Comparison of ENCODE assay signal across 17 cellular contexts in genomic region chr1:146001734-146002133, GRCh38. TPM values are rescaled to one million over a fixed set of nuclear protein-coding genes. Genes with fewer than 3 reads are reported as not detected.
DNase-seq lines count a peak whose midpoint lies in the region; ATAC-seq and TF ChIP-seq lines count a peak whose summit lies in the region.
"Had no signal": no experiment of that assay in that cellular context is flagged by ENCODE, and none has a peak within 500 bp of the region (broad histone marks: within the 10 kb centered on the region; RNA-seq: fewer than 3 reads in every experiment).

No MANE protein-coding gene starts in this region.

- no TSS peak for BruUV-seq in OCI-LY7 (replicated peaks; lab: Mats Ljungman, UMichigan)

- H3K4me1 ChIP-seq in stomach: peaks cover 41 to 62% (median 50%) of the 10 kb centered on the region in 4 donors
- peaks cover 34% of the 10 kb centered on the region for H3K4me1 ChIP-seq in OCI-LY7 (ENCODE audit: insufficient read depth, low read length, poor library complexity, severe bottlenecking)
- H3K4me1 ChIP-seq in testis: peaks cover 25% of the 10 kb centered on the region

- no peaks in the 10 kb centered on the region for H3K27me3 Mint-ChIP-seq in T-helper 2 cell treated with Interferon-gamma antibody and Interleukin-4, amounts not matched to agents 5 μg/mL and 100 μg/mL, for 36 hours (ENCODE audit: low read depth)
- H3K27me3 Mint-ChIP-seq in activated T-helper 17 cell treated with anti-CD3 and anti-CD28 coated beads, Interleukin-2, amount 50 U/mL, for 72 hours: no peaks in the 10 kb centered on the region

- WGBS in stomach, 5 donors: 96 to 100% (median 100%) methylated on average over 2 of the region's 2 CpGs
- 98% methylated on average over 2 of the region's 2 CpGs for WGBS in testis, 2 donors

- H3K9me2 ChIP-seq in OCI-LY7 (ENCODE audit: insufficient read depth, low read length): no peaks in the 10 kb centered on the region

- H3K27ac Mint-ChIP-seq in T-helper 2 cell treated with Interferon-gamma antibody and Interleukin-4, amounts not matched to agents 5 μg/mL and 100 μg/mL, for 36 hours: peak overlapping the region; percentile 31
- H3K27ac Mint-ChIP-seq in activated T-helper 17 cell treated with anti-CD3 and anti-CD28 coated beads, Interleukin-2, amount 50 U/mL, for 72 hours: peak overlapping the region; percentile 75

- no peak for TF ChIP-seq EP300 in stomach (IDR thresholded peaks at IDR 0.05)

- CTCF ChIA-PET in OCI-LY7 (lab: Charles Lee; ENCODE audit: unreplicated experiment): interaction anchor here (0.6 to 1.7 kb wide), 2 partner anchors 22 to 83 kb away, joined by 3 to 9 read pairs; partner anchors contain the start of gene PEX11B

- H3K9me3 Mint-ChIP-seq in T-helper 2 cell treated with Interferon-gamma antibody and Interleukin-4, amounts not matched to agents 5 μg/mL and 100 μg/mL, for 36 hours: no peaks in the 10 kb centered on the region
- no peaks in the 10 kb centered on the region for H3K9me3 Mint-ChIP-seq in activated T-helper 17 cell treated with anti-CD3 and anti-CD28 coated beads, Interleukin-2, amount 50 U/mL, for 72 hours

- no peak overlapping the region for H3K4me3 Mint-ChIP-seq in T-helper 2 cell treated with Interferon-gamma antibody and Interleukin-4, amounts not matched to agents 5 μg/mL and 100 μg/mL, for 36 hours
- H3K4me3 Mint-ChIP-seq in activated T-helper 17 cell treated with anti-CD3 and anti-CD28 coated beads, Interleukin-2, amount 50 U/mL, for 72 hours: peak overlapping the region; percentile 45

- no peak overlapping the region for H2AFZ ChIP-seq in OCI-LY7 (ENCODE audit: low read length)

- H3K4me3 ChIP-seq in stomach: no peak overlapping the region
- no peak overlapping the region for H3K4me3 ChIP-seq in OCI-LY7 (ENCODE audit: low read depth, low read length, poor library complexity, severe bottlenecking)
- no peak overlapping the region for H3K4me3 ChIP-seq in testis

- H3K4me1 Mint-ChIP-seq in T-helper 2 cell treated with Interferon-gamma antibody and Interleukin-4, amounts not matched to agents 5 μg/mL and 100 μg/mL, for 36 hours (ENCODE audit: low read depth): peaks cover 54% of the 10 kb centered on the region
- peaks cover 41% of the 10 kb centered on the region for H3K4me1 Mint-ChIP-seq in activated T-helper 17 cell treated with anti-CD3 and anti-CD28 coated beads, Interleukin-2, amount 50 U/mL, for 72 hours

- intact Hi-C loops in stomach (cut with DNase I; ENCODE audit: low total_unique reads): no loop called here
- intact Hi-C loops in OCI-LY7 (cut with micrococcal nuclease; ENCODE audit: unreplicated experiment): no loop called here
- intact Hi-C loops in testis (cut with DNase I; ENCODE audit: low total_unique reads): no loop called here

- H3K36me3 ChIP-seq in stomach (no peaks in the 10 kb centered on the region), OCI-LY7 (ENCODE audit: insufficient read depth, low read length) (no peaks in the 10 kb centered on the region), testis (ENCODE audit: low read depth, missing control alignments) (no peaks in the 10 kb centered on the region)

- peak; percentile 20 for ATAC-seq in activated T-helper 17 cell treated with anti-CD3 and anti-CD28 coated beads, Interleukin-2, amount 50 U/mL, for 72 hours (replicated peaks)
- no peak for ATAC-seq in left lobe of liver

- H3K36me3 Mint-ChIP-seq in T-helper 2 cell treated with Interferon-gamma antibody and Interleukin-4, amounts not matched to agents 5 μg/mL and 100 μg/mL, for 36 hours (ENCODE audit: low read depth): no peaks in the 10 kb centered on the region
- H3K36me3 Mint-ChIP-seq in activated T-helper 17 cell treated with anti-CD3 and anti-CD28 coated beads, Interleukin-2, amount 50 U/mL, for 72 hours (ENCODE audit: low read depth): peaks cover 7% of the 10 kb centered on the region

- POLR2A ChIA-PET in OCI-LY7 (lab: Charles Lee): interaction anchor here (1.1 to 1.7 kb wide), 3 partner anchors 23 to 143 kb away, joined by 4 to 6 read pairs (median 6); partner anchors contain the start of genes ANKRD34A, PIAS3 and POLR3GL

- TF ChIP-seq CTCF in stomach (IDR thresholded peaks at IDR 0.05) (no peak), OCI-LY7 (conservative IDR thresholded peaks at IDR 0.05; ENCODE audit: low read length) (no peak), testis (IDR thresholded peaks at IDR 0.05) (no peak)

- no peak overlapping the region for H3K4me2 ChIP-seq in OCI-LY7 (ENCODE audit: low read length)

- H4K20me1 ChIP-seq in OCI-LY7 (ENCODE audit: insufficient read depth, low read length): no peaks in the 10 kb centered on the region

- H3K27ac ChIP-seq in stomach: peak overlapping the region in 4 of 5 donors; percentile 12 to 100 (median 42)
- no peak overlapping the region for H3K27ac ChIP-seq in OCI-LY7 (ENCODE audit: low read depth, low read length, poor library complexity, severe bottlenecking)
- peak overlapping the region in 1 of 2 donors; percentile 3 for H3K27ac ChIP-seq in testis

- DNase-seq in T-helper 2 cell treated with Interferon-gamma antibody and Interleukin-4, amounts not matched to agents 5 μg/mL and 100 μg/mL, for 36 hours (ENCODE audit: low spot score): no peak
- DNase-seq in T-helper 2 cell (no peak), left lobe of liver (ENCODE audit: low spot score) (peak; percentile 28), stomach (no peak), OCI-LY7 (ENCODE audit: low spot score) (no peak), testis (no peak), occipital lobe (lab: John Stamatoyannopoulos, UW) (no peak)
- DNase-seq: 8988T; activated CD4-positive, alpha-beta T cell treated with anti-CD3 and anti-CD28 coated beads for 1 hour; effector CD8-positive, alpha-beta T cell; NCI-H187 treated with DMSO at 0.1 percent for 48 hours; NCI-H69; stimulated activated CD4-positive, alpha-beta T cell treated with anti-CD3 and anti-CD28 coated beads, Interleukin-12 subunit alpha, Interleukin-12 subunit beta, amount 100 ng/mL, for 4 hours; SW 1271 had no signal

- no peaks in the 10 kb centered on the region for H3K27me3 ChIP-seq in stomach
- H3K27me3 ChIP-seq in testis: no peaks in the 10 kb centered on the region

- H3K79me2 ChIP-seq in OCI-LY7 (ENCODE audit: insufficient read depth, low read depth, low read length): peaks cover 8% of the 10 kb centered on the region; the same call in 1 of the 2 replicates

- TF ChIP-seq POLR2A in stomach (IDR thresholded peaks at IDR 0.05) (no peak), testis (IDR thresholded peaks at IDR 0.05) (no peak)

- H3K9me3 ChIP-seq in stomach (no peaks in the 10 kb centered on the region), OCI-LY7 (ENCODE audit: low read length) (no peaks in the 10 kb centered on the region), testis (no peaks in the 10 kb centered on the region)

RNA-seq across cellular contexts. Expression of gene TXNIP, which starts 5.4 kb away (rescaled TPM):
- 100 to 1,000 TPM in 1 of 2 donors, 10 to 100 TPM in 1; 74.2 to 269 TPM for total RNA-seq in activated T-helper 17 cell treated with anti-CD3 and anti-CD28 coated beads, Interleukin-2, amount 50 U/mL, for 72 hours
- 66.5 TPM for total RNA-seq in left lobe of liver
- 1,000 to 10,000 TPM in 3 of 5 donors, 100 to 1,000 TPM in 2; 204 to 3,386 (median 1,054) TPM for total RNA-seq in stomach
- polyA plus RNA-seq in stomach: 100 to 1,000 TPM; 217 to 613 (median 334) TPM
- 99.9 and 144 TPM in 2 replicates for total RNA-seq in OCI-LY7 (2014; rRNA removed; shearing (Covaris generic))
- total RNA-seq in OCI-LY7 (2022): 50.3 and 76.8 TPM in 2 replicates
- 100 to 1,000 TPM; 268 to 328 TPM for total RNA-seq in testis
- 274 TPM for polyA plus RNA-seq in testis (ENCODE audit: insufficient read depth, low read depth, low replicate concordance)
- total RNA-seq in occipital lobe: 317 TPM

RNA-seq across cellular contexts. Expression of gene HJV, which starts 19.8 kb away (rescaled TPM):
- total RNA-seq in activated T-helper 17 cell treated with anti-CD3 and anti-CD28 coated beads, Interleukin-2, amount 50 U/mL, for 72 hours: not detected
- total RNA-seq in left lobe of liver (110 TPM), stomach (not detected), OCI-LY7 (2022) (not detected in 2 replicates), testis (under 1 TPM in 1 of 2 donors, not detected in 1; 0.43 TPM), occipital lobe (not detected)
- polyA plus RNA-seq in stomach (not detected), testis (ENCODE audit: insufficient read depth, low read depth, low replicate concordance) (7.7 TPM)
- not detected in 2 replicates for total RNA-seq in OCI-LY7 (2014; rRNA removed; shearing (Covaris generic))
- total RNA-seq: frontal cortex, G401 had no signal

RNA-seq across cellular contexts. Expression of gene POLR3GL, which starts 37.2 kb away (rescaled TPM):
- total RNA-seq in activated T-helper 17 cell treated with anti-CD3 and anti-CD28 coated beads, Interleukin-2, amount 50 U/mL, for 72 hours: 10 to 100 TPM; 16.9 to 26.0 TPM
- total RNA-seq in left lobe of liver (14.2 TPM), stomach (100 to 1,000 TPM in 1 of 5 donors, 10 to 100 TPM in 3, 1 to 10 TPM in 1; 5.8 to 165 (median 18.9) TPM), OCI-LY7 (2022) (27.3 and 30.7 TPM in 2 replicates), testis (10 to 100 TPM; 20.9 to 23.5 TPM), occipital lobe (16.2 TPM)
- polyA plus RNA-seq in stomach (10 to 100 TPM; 31.4 to 53.2 (median 43.9) TPM), testis (ENCODE audit: insufficient read depth, low read depth, low replicate concordance) (37.9 TPM)
- 19.8 and 29.8 TPM in 2 replicates for total RNA-seq in OCI-LY7 (2014; rRNA removed; shearing (Covaris generic))

RNA-seq across cellular contexts. Expression of gene ANKRD34A, which starts 37.4 kb away (rescaled TPM):
- total RNA-seq in activated T-helper 17 cell treated with anti-CD3 and anti-CD28 coated beads, Interleukin-2, amount 50 U/mL, for 72 hours: 1 to 10 TPM; 4.6 to 4.8 TPM
- total RNA-seq in left lobe of liver (0.65 TPM), stomach (1 to 10 TPM in 1 of 5 donors, under 1 TPM in 2, not detected in 2; 0.73 to 2.6 (median 0.87) TPM), OCI-LY7 (2022) (4.5 and 4.8 TPM in 2 replicates), testis (under 1 TPM; 0.31 to 0.43 TPM), occipital lobe (2.2 TPM)
- polyA plus RNA-seq in stomach (under 1 TPM in 2 of 3 donors, not detected in 1; 0.19 to 0.45 TPM), testis (ENCODE audit: insufficient read depth, low read depth, low replicate concordance) (0.51 TPM)
- 0.62 and 1.9 TPM in 2 replicates for total RNA-seq in OCI-LY7 (2014; rRNA removed; shearing (Covaris generic))

RNA-seq across cellular contexts. Expression of gene LIX1L, which starts 43.9 kb away (rescaled TPM):
- 10 to 100 TPM; 43.4 to 61.2 TPM for total RNA-seq in activated T-helper 17 cell treated with anti-CD3 and anti-CD28 coated beads, Interleukin-2, amount 50 U/mL, for 72 hours
- total RNA-seq in left lobe of liver (11.4 TPM), stomach (10 to 100 TPM in 3 of 5 donors, 1 to 10 TPM in 2; 5.8 to 28.4 (median 14.0) TPM), OCI-LY7 (2022) (26.3 and 31.8 TPM in 2 replicates), testis (10 to 100 TPM; 15.8 to 20.6 TPM), occipital lobe (22.1 TPM)
- polyA plus RNA-seq in stomach (1 to 10 TPM; 7.2 to 8.2 (median 7.4) TPM), testis (ENCODE audit: insufficient read depth, low read depth, low replicate concordance) (16.6 TPM)
- total RNA-seq in OCI-LY7 (2014; rRNA removed; shearing (Covaris generic)): 10.2 and 11.6 TPM in 2 replicates

Comparison
In these comparisons a context has a peak if more than half of its experiments do, and no peak if none do; other contexts are left out.
1. RNA of gene HJV, which starts 19.8 kb away (total RNA-seq): 110 TPM in left lobe of liver (single experiment); 0.43 TPM in testis, not detected in activated T-helper 17 cell treated with anti-CD3 and anti-CD28 coated beads, Interleukin-2, amount 50 U/mL, for 72 hours, not detected in stomach, not detected in OCI-LY7 and not detected in occipital lobe (single experiment); every median in the first group is over 10 times any median in the second.